In the genomic region with DNA sequence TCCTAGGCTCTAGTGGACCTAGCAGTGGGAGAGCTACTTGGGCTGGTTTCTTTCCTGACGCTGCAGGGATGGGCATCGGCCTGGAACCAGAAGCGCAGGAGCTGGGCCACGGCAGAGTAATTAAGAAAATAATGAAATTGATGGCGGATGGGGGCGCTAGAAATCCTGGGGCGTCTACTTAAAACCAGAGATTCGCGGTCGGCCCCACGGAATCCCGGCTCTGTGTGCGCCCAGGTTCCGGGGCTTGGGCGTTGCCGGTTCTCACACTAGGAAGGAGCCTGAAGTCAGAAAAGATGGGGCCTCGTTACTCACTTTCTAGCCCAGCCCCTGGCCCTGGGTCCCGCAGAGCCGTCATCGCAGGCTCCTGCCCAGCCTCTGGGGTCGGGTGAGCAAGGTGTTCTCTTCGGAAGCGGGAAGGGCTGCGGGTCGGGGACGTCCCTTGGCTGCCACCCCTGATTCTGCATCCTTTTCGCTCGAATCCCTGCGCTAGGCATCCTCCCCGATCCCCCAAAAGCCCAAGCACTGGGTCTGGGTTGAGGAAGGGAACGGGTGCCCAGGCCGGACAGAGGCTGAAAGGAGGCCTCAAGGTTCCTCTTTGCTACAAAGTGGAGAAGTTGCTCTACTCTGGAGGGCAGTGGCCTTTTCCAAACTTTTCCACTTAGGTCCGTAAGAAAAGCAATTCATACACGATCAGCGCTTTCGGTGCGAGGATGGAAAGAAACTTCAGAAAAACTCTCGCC, we compare ENCODE assay signal across 16 cellular contexts. TPM values are rescaled to one million over a fixed set of nuclear protein-coding genes. Genes with fewer than 3 reads are reported as not detected.
DNase-seq lines count a peak whose midpoint lies in the region; ATAC-seq and TF ChIP-seq lines count a peak whose summit lies in the region.
"Had no signal": no experiment of that assay in that cellular context is flagged by ENCODE, and none has a peak within 500 bp of the region (broad histone marks: within the 10 kb centered on the region; RNA-seq: fewer than 3 reads in every experiment).

No MANE protein-coding gene starts in this region.

- no peak overlapping the region for H3K4ac ChIP-seq in mesenchymal stem cell (ENCODE audit: low read depth in 1 of 2, low read length in 2 of 2)

- 3% methylated on average over 35 of the region's 38 CpGs for WGBS in mesenchymal stem cell

- no peak overlapping the region for H2BK15ac ChIP-seq in mesenchymal stem cell (ENCODE audit: low read depth, poor library complexity, severe bottlenecking)

- intact Hi-C loops in ascending aorta (cut with DNase I) = no loop called here

- no peak overlapping the region for H4K8ac ChIP-seq in mesenchymal stem cell (ENCODE audit: low read length)

- H3K79me1 ChIP-seq in mesenchymal stem cell (replicated peaks; ENCODE audit: low read length, poor library complexity, severe bottlenecking) = no peaks in the 10 kb centered on the region

- H3K14ac ChIP-seq in mesenchymal stem cell (ENCODE audit: low read length in 2 of 2) = peak overlapping the region in 1 of 2 experiments; percentile 11

- H3K27me3 ChIP-seq in ascending aorta (peaks cover 14% of the 10 kb centered on the region), mesenchymal stem cell (ENCODE audit: control insufficient read depth in 1 of 2, insufficient read depth in 1 of 2, low read length in 2 of 2) (peaks cover 84 to 87% of the 10 kb centered on the region in 2 experiments), stomach smooth muscle (ENCODE audit: control insufficient read depth in 1 of 2, insufficient read depth in 2 of 2, low read length in 2 of 2) (peaks cover 61 to 79% of the 10 kb centered on the region in 2 donors)

- H3K4me2 ChIP-seq in mesenchymal stem cell (ENCODE audit: low read length, poor library complexity, severe bottlenecking) = peak overlapping the region; percentile 63

- H3K4me1 ChIP-seq in ascending aorta = peaks cover 3 to 21% of the 10 kb centered on the region in 2 donors
- peaks cover 29% of the 10 kb centered on the region for H3K4me1 ChIP-seq in mesenchymal stem cell (ENCODE audit: control insufficient read depth, insufficient read depth, low read depth, low read length)
- H3K4me1 ChIP-seq in stomach smooth muscle (ENCODE audit: control insufficient read depth, insufficient read depth, low read length) = peaks cover 37% of the 10 kb centered on the region

- no peak overlapping the region for H2BK12ac ChIP-seq in mesenchymal stem cell (ENCODE audit: low read length in 2 of 2)

- H2BK5ac ChIP-seq in mesenchymal stem cell (ENCODE audit: low read depth, low read length, poor library complexity, severe bottlenecking) = no peak overlapping the region

- H2BK120ac ChIP-seq in mesenchymal stem cell (ENCODE audit: low read depth, low read length) = no peak overlapping the region

- no peak for DNase-seq in activated T-cell treated with anti-CD3 and anti-CD28 coated beads, Interleukin-2, amount 50 U/mL, for 72 hours
- no peak for DNase-seq in activated T-cell treated with anti-CD3 and anti-CD28 coated beads for 4 hours
- no peak for DNase-seq in ascending aorta (ENCODE audit: low spot score in 2 of 2)
- no peak for DNase-seq in mesenchymal stem cell
- no peak for DNase-seq in NCI-H1694 treated with DMSO at 0.1 percent for 48 hours (lab: John Stamatoyannopoulos, UW)
- DNase-seq in NCI-H1092 (lab: John Stamatoyannopoulos, UW) = no peak
- DNase-seq: Calu3, cortex of kidney, transverse colon had no signal

- H3K36me3 Mint-ChIP-seq in activated T-cell treated with anti-CD3 and anti-CD28 coated beads, Interleukin-2, amount 50 U/mL, for 72 hours (ENCODE audit: insufficient read depth in 2 of 2) = peaks cover 2 to 4% of the 10 kb centered on the region in 2 donors

- ATAC-seq in activated T-cell treated with anti-CD3 and anti-CD28 coated beads, Interleukin-2, amount 50 U/mL, for 72 hours (replicated peaks in 1 of 2) = no peak
- ATAC-seq in HG02610 (IDR thresholded peaks at IDR 0.05; ENCODE audit: unreplicated experiment) = no peak

- peaks cover 19% of the 10 kb centered on the region for H3K4me1 Mint-ChIP-seq in activated T-cell treated with anti-CD3 and anti-CD28 coated beads, Interleukin-2, amount 50 U/mL, for 72 hours (ENCODE audit: low read depth)

- no peak overlapping the region for H2AFZ ChIP-seq in mesenchymal stem cell (ENCODE audit: low read depth, low read length)

- H3K4me3 ChIP-seq in ascending aorta = peak overlapping the region; percentile 48 to 55
- H3K4me3 ChIP-seq in mesenchymal stem cell (ENCODE audit: insufficient read depth in 1 of 2, low read depth in 1 of 2, low read length in 2 of 2) = peak overlapping the region in 1 of 2 experiments; percentile 22
- H3K4me3 ChIP-seq in stomach smooth muscle (ENCODE audit: low read length in 2 of 2) = peak overlapping the region; percentile 38 to 65
- H3K4me3 ChIP-seq: skin epidermis had no signal

- H3K9me3 Mint-ChIP-seq in activated T-cell treated with anti-CD3 and anti-CD28 coated beads, Interleukin-2, amount 50 U/mL, for 72 hours = no peaks in the 10 kb centered on the region
- H3K9me3 Mint-ChIP-seq: T-helper 2 cell treated with Interferon-gamma antibody and Interleukin-4, amounts not matched to agents 5 μg/mL and 100 μg/mL, for 36 hours had no signal

- H3K27ac ChIP-seq in ascending aorta (no peak overlapping the region), mesenchymal stem cell (ENCODE audit: low read length, poor library complexity, severe bottlenecking) (no peak overlapping the region), stomach smooth muscle (ENCODE audit: low read length) (no peak overlapping the region)
- H3K27ac ChIP-seq: skin epidermis, transverse colon had no signal

- H3K36me3 ChIP-seq in ascending aorta (no peaks in the 10 kb centered on the region), mesenchymal stem cell (ENCODE audit: control insufficient read depth in 1 of 2, insufficient read depth in 2 of 2, low read depth in 1 of 2, low read length in 2 of 2) (no peaks in the 10 kb centered on the region), stomach smooth muscle (ENCODE audit: control insufficient read depth in 2 of 2, insufficient read depth in 2 of 2, low read length in 2 of 2) (no peaks in the 10 kb centered on the region)
- H3K36me3 ChIP-seq: transverse colon had no signal

- no peak for TF ChIP-seq CTCF in ascending aorta (IDR thresholded peaks at IDR 0.05)

- no peaks in the 10 kb centered on the region for H3K9me3 ChIP-seq in ascending aorta
- no peaks in the 10 kb centered on the region for H3K9me3 ChIP-seq in mesenchymal stem cell (ENCODE audit: control insufficient read depth, low read length)
- H3K9me3 ChIP-seq in stomach smooth muscle (ENCODE audit: control insufficient read depth in 2 of 2, low read length in 2 of 2) = no peaks in the 10 kb centered on the region
- H3K9me3 ChIP-seq: transverse colon had no signal

- H3K9ac ChIP-seq in mesenchymal stem cell (ENCODE audit: low read length) (no peak overlapping the region), stomach smooth muscle (ENCODE audit: low read length in 2 of 2) (no peak overlapping the region)

- no peak overlapping the region for H3K27ac Mint-ChIP-seq in activated T-cell treated with anti-CD3 and anti-CD28 coated beads, Interleukin-2, amount 50 U/mL, for 72 hours
- H3K27ac Mint-ChIP-seq: T-helper 2 cell treated with Interferon-gamma antibody and Interleukin-4, amounts not matched to agents 5 μg/mL and 100 μg/mL, for 36 hours had no signal

- H3K4me3 Mint-ChIP-seq in activated T-cell treated with anti-CD3 and anti-CD28 coated beads, Interleukin-2, amount 50 U/mL, for 72 hours = peak overlapping the region; percentile 39 to 56
- H3K4me3 Mint-ChIP-seq: T-helper 2 cell treated with Interferon-gamma antibody and Interleukin-4, amounts not matched to agents 5 μg/mL and 100 μg/mL, for 36 hours had no signal

- H3K23ac ChIP-seq in mesenchymal stem cell (ENCODE audit: low read length in 2 of 2) = peak overlapping the region in 1 of 2 experiments; percentile 50

- H4K91ac ChIP-seq in mesenchymal stem cell (ENCODE audit: low read length) = no peak overlapping the region

- no peak overlapping the region for H2AK5ac ChIP-seq in mesenchymal stem cell (ENCODE audit: low read length, severe bottlenecking)

- peaks cover 95% of the 10 kb centered on the region for H3K27me3 Mint-ChIP-seq in activated T-cell treated with anti-CD3 and anti-CD28 coated beads, Interleukin-2, amount 50 U/mL, for 72 hours (ENCODE audit: low read depth)

- H3K18ac ChIP-seq in mesenchymal stem cell (ENCODE audit: low read depth in 1 of 2, low read length in 2 of 2) = peak overlapping the region in 1 of 2 experiments; percentile 41

RNA-seq across cellular contexts. Expression of a gene that starts 6.1 kb away (rescaled TPM):
- total RNA-seq in activated T-cell treated with anti-CD3 and anti-CD28 coated beads, Interleukin-2, amount 50 U/mL, for 72 hours = not detected
- total RNA-seq in ascending aorta = not detected
- polyA plus RNA-seq in mesenchymal stem cell (2013, experiment 1 of 2) = not detected
- polyA plus RNA-seq in mesenchymal stem cell (2013, experiment 2 of 2) = not detected
- total RNA-seq: Calu3, RPMI7951, transverse colon had no signal
- polyA plus RNA-seq: adipose tissue, AG04450 had no signal
